23 cellular contexts compared by ENCODE assay signal in the genomic region with DNA sequence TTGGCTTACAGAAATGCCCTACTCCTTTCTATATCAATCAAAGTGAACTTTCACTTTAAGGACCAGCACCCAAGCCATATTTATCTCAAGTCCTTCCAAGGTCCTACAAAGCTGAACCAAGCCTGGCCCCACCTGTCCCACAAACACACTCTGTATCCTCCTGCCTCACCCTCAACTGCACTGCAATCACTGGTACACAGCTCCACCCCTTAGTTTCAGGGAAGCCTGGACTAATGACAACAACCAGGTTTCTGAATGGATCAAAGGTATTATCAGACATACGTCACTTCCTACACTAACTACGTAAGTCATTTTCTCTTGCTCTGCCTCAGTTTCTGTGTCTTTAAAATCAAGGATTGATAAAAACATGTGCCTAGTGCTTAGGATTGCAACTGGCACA.
A peak's percentile ranks its signal among the peaks of the same experiment; 100 is the strongest.
DNase-seq lines count a peak whose midpoint lies in the region; ATAC-seq and TF ChIP-seq lines count a peak whose summit lies in the region.
"Had no signal": no experiment of that assay in that cellular context is flagged by ENCODE, and none has a peak within 500 bp of the region (broad histone marks: within the 10 kb centered on the region; RNA-seq: fewer than 3 reads in every experiment).

No MANE protein-coding gene starts in this region.

- TF ChIP-seq POLR2A in breast epithelium (IDR thresholded peaks at IDR 0.05), result no peak

- no peaks in the 10 kb centered on the region for H3K9me3 Mint-ChIP-seq in MCF 10A (ENCODE audit: unreplicated experiment)
- H3K9me3 Mint-ChIP-seq: activated T-cell treated with anti-CD3 and anti-CD28 coated beads, Interleukin-2, amount 50 U/mL, for 24 hours; T-helper 1 cell treated with Interleukin-12 subunit alpha and Interleukin-12 subunit beta and Interleukin-4 antibody, amounts not matched to agents 30 μg/mL and 1 μg/mL, for 36 hours had no signal

- POLR2A ChIA-PET in MCF 10A (lab: Yijun Ruan, JAX), result interaction anchor here (0.7 to 1.5 kb wide), 3 partner anchors 9 to 188 kb away, joined by 3 to 8 read pairs (median 3); no protein-coding TSS in a partner anchor

- peak; percentile 97 for ATAC-seq in mucosa of descending colon
- ATAC-seq in GM18511 (IDR thresholded peaks at IDR 0.05; ENCODE audit: unreplicated experiment), result no peak
- no peak for ATAC-seq in HG03571 (IDR thresholded peaks at IDR 0.05; ENCODE audit: unreplicated experiment)
- ATAC-seq: HepG2, lower lobe of right lung, psoas muscle had no signal

- no peaks in the 10 kb centered on the region for H3K27me3 Mint-ChIP-seq in MCF 10A (ENCODE audit: insufficient read depth, unreplicated experiment)
- H3K27me3 Mint-ChIP-seq: activated T-cell treated with anti-CD3 and anti-CD28 coated beads, Interleukin-2, amount 50 U/mL, for 24 hours had no signal

- no peaks in the 10 kb centered on the region for H3K9me3 ChIP-seq in breast epithelium
- no peaks in the 10 kb centered on the region for H3K9me3 ChIP-seq in mucosa of descending colon
- H3K9me3 ChIP-seq: BE2C, lower lobe of right lung, psoas muscle had no signal

- H3K4me1 ChIP-seq in breast epithelium, result no peaks in the 10 kb centered on the region
- no peaks in the 10 kb centered on the region for H3K4me1 ChIP-seq in mucosa of descending colon (ENCODE audit: low read depth)
- H3K4me1 ChIP-seq: BE2C, lower lobe of right lung, psoas muscle, upper lobe of left lung had no signal

- no TSS peak for BruUV-seq in MCF 10A (replicated peaks; lab: Mats Ljungman, UMichigan)

- TF ChIP-seq CTCF in MCF 10A (IDR thresholded peaks at IDR 0.05; ENCODE audit: unreplicated experiment), result no peak
- TF ChIP-seq CTCF in breast epithelium (IDR thresholded peaks at IDR 0.05), result no peak
- peak; percentile 41 for TF ChIP-seq CTCF in epithelial cell of esophagus (IDR thresholded peaks at IDR 0.05; ENCODE audit: insufficient read depth, low read depth, low read length, missing control alignments)
- TF ChIP-seq CTCF in mucosa of descending colon (IDR thresholded peaks at IDR 0.05), result no peak
- no peak for TF ChIP-seq CTCF in dorsolateral prefrontal cortex (IDR thresholded peaks at IDR 0.05 in 54 of 56, conservative IDR thresholded peaks at IDR 0.05 in 2 of 56; ENCODE audit: low read depth in 1 of 56, partially characterized antibody in 56 of 56)

- no peak overlapping the region for H3K4me3 ChIP-seq in breast epithelium
- no peak overlapping the region for H3K4me3 ChIP-seq in epithelial cell of esophagus (ENCODE audit: low read length)
- H3K4me3 ChIP-seq in mucosa of descending colon, result no peak overlapping the region
- no peak overlapping the region for H3K4me3 ChIP-seq in dorsolateral prefrontal cortex
- H3K4me3 ChIP-seq: lower lobe of right lung, psoas muscle, upper lobe of left lung had no signal

- DNase-seq in MCF 10A (ENCODE audit: unreplicated experiment), result peak; percentile 35
- no peak for DNase-seq in breast epithelium (ENCODE audit: low spot score in 2 of 2)
- peak; percentile 90 for DNase-seq in epithelial cell of esophagus (ENCODE audit: low read depth)
- DNase-seq in mucosa of descending colon, result peak in 2 of 3 donors; percentile 37 to 63
- no peak for DNase-seq in NCI-H1092 treated with DMSO at 0.1 percent for 48 hours (lab: John Stamatoyannopoulos, UW)
- DNase-seq in dorsolateral prefrontal cortex, result no peak
- DNase-seq: activated CD4-positive, alpha-beta T cell treated with anti-CD3 and anti-CD28 coated beads for 4 hours; activated naive CD4-positive, alpha-beta T cell; activated T-cell treated with anti-CD3 and anti-CD28 coated beads, Interleukin-2, amount 50 U/mL, for 24 hours; BE2C; effector memory CD4-positive, alpha-beta T cell; lower lobe of right lung; NCI-H1092; NCI-H2107; NCI-H446; NK-92 treated with Interleukin-12 subunit alpha and Interleukin-12 subunit beta, amount 100 ng/mL, for 24 hours; psoas muscle; upper lobe of left lung had no signal

- H3K27ac ChIP-seq in breast epithelium (no peak overlapping the region), dorsolateral prefrontal cortex (no peak overlapping the region)
- H3K27ac ChIP-seq: lower lobe of right lung, psoas muscle, upper lobe of left lung had no signal

- no peaks in the 10 kb centered on the region for H3K36me3 Mint-ChIP-seq in MCF 10A (ENCODE audit: insufficient read depth, unreplicated experiment)
- H3K36me3 Mint-ChIP-seq: brain had no signal

- H3K4me1 Mint-ChIP-seq in MCF 10A (ENCODE audit: insufficient read depth, unreplicated experiment), result peaks cover 45% of the 10 kb centered on the region
- H3K4me1 Mint-ChIP-seq: brain had no signal

- no peaks in the 10 kb centered on the region for H3K36me3 ChIP-seq in breast epithelium
- no peaks in the 10 kb centered on the region for H3K36me3 ChIP-seq in mucosa of descending colon (ENCODE audit: low read depth)
- H3K36me3 ChIP-seq: BE2C, lower lobe of right lung, upper lobe of left lung had no signal

- H3K27ac Mint-ChIP-seq in MCF 10A (ENCODE audit: low read depth, unreplicated experiment), result peak overlapping the region; percentile 49
- H3K27ac Mint-ChIP-seq: activated T-cell treated with anti-CD3 and anti-CD28 coated beads, Interleukin-2, amount 50 U/mL, for 24 hours; brain; T-helper 1 cell treated with Interleukin-12 subunit alpha and Interleukin-12 subunit beta and Interleukin-4 antibody, amounts not matched to agents 30 μg/mL and 1 μg/mL, for 36 hours had no signal

- intact Hi-C loops in MCF 10A (cut with micrococcal nuclease), result loop anchor here (5.0 kb wide), 1 partner anchor 207 kb away; a partner anchor contains a TSS
- intact Hi-C loops in breast epithelium (cut with DNase I; ENCODE audit: low total_unique reads), result no loop called here
- intact Hi-C loops in mucosa of descending colon (cut with DNase I, micrococcal nuclease), result no loop called here
- intact Hi-C loops in dorsolateral prefrontal cortex (cut with DNase I), result no loop called here

- H3K27me3 ChIP-seq in breast epithelium (no peaks in the 10 kb centered on the region), dorsolateral prefrontal cortex (peaks cover 0 to 4% (median 0%) of the 10 kb centered on the region in 45 donors)
- H3K27me3 ChIP-seq: BE2C, upper lobe of left lung had no signal

- CTCF ChIA-PET in MCF 10A (lab: Yijun Ruan, JAX), result interaction anchor here (0.5 to 1.1 kb wide), 3 partner anchors 8 to 988 kb away, joined by 3 to 4 read pairs (median 3); no protein-coding TSS in a partner anchor

- H3K4me3 Mint-ChIP-seq in MCF 10A (ENCODE audit: unreplicated experiment), result no peak overlapping the region
- H3K4me3 Mint-ChIP-seq: activated T-cell treated with anti-CD3 and anti-CD28 coated beads, Interleukin-2, amount 50 U/mL, for 24 hours; brain; T-helper 1 cell treated with Interleukin-12 subunit alpha and Interleukin-12 subunit beta and Interleukin-4 antibody, amounts not matched to agents 30 μg/mL and 1 μg/mL, for 36 hours had no signal

Comparison
In these comparisons a context has a peak if more than half of its experiments do, and no peak if none do; other contexts are left out.
1. DNase-seq: peak in MCF 10A (single experiment), epithelial cell of esophagus (single experiment) and mucosa of descending colon (2 of 3); none in breast epithelium (0 of 2), NCI-H1092 treated with DMSO at 0.1 percent for 48 hours (single experiment) and dorsolateral prefrontal cortex (0 of 10).